ENCODE assay signal across 8 cellular contexts in the genomic region with DNA sequence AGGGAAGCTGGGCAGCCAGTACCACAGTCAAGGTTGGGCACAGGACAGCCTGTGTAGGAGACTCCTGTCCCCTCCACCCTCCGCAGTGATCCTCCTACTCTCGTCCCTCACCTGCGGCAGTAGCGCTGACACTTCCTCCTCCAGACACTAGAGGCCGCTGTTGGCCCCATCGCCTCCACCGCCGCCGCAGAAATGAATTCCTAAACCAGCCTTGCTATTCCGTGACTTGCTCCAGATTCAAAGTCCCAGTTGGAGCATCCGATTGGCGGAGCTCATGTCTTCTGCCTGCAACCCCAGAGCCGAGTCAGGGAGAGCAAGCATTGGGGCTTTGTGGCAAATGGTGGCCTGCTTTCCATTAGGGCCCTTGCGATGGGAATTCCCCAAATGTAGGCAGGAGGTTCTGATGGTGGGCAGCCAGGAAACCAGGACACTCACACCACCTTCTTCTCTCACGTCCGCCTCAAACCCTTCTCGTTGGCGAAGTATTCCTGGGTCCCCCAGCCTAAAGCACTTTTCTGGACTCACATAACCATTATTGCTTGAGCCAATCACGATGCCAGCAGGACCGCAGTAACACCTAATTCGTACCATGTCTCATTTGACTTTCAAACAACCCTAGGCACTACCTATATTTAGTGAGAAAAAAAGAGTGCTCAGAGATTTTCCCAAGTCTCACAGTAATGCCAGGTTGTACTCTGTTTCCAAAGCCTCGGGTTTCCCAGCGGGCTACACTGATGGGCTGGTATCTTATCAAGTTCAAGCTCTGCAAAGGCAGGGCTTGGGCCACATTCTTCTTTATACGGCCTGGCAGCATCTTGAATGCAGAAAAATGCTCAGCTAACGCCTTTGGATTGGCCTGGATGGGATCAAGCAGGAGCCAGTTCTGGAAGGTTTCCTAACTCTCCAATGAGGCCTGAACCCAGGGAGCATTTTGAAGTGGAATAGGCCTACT. TPM values are rescaled to one million over a fixed set of nuclear protein-coding genes. Genes with fewer than 3 reads are reported as not detected.
DNase-seq lines count a peak whose midpoint lies in the region; ATAC-seq, FAIRE-seq and TF ChIP-seq lines count a peak whose summit lies in the region.

No MANE protein-coding gene starts in this region.

- WGBS in A549 (ENCODE audit: missing lambda C conversion rate), result 35% methylated on average over 25 of the region's 25 CpGs
- 31% methylated on average over 25 of the region's 25 CpGs for WGBS in HUES64

- H3K4me3 Mint-ChIP-seq in activated T-cell treated with anti-CD3 and anti-CD28 coated beads, Interleukin-2, amount 50 U/mL, for 72 hours, result peak overlapping the region; percentile 87 to 94
- peak overlapping the region; percentile 73 to 99 (median 96) for H3K4me3 Mint-ChIP-seq in naive thymus-derived CD8-positive, alpha-beta T cell

- H2AFZ ChIP-seq in PC-3 (ENCODE audit: low read length), result peak overlapping the region; percentile 56

- H3K79me2 ChIP-seq in PC-3 (ENCODE audit: low read length), result peaks cover 11% of the 10 kb centered on the region

- H3K4me1 Mint-ChIP-seq in activated T-cell treated with anti-CD3 and anti-CD28 coated beads, Interleukin-2, amount 50 U/mL, for 72 hours (ENCODE audit: low read depth), result peaks cover 44% of the 10 kb centered on the region
- H3K4me1 Mint-ChIP-seq in naive thymus-derived CD8-positive, alpha-beta T cell, result peaks cover 18 to 49% (median 45%) of the 10 kb centered on the region in 4 donors

- DNase-seq in A549 (ENCODE audit: low read depth in 1 of 2, low spot score in 1 of 2) (peak; percentile 72 to 83), GM18507 (ENCODE audit: extremely low spot score, insufficient read length, low read depth) (peak; percentile 62), PC-3 (peak; percentile 85), fibroblast of gingiva (ENCODE audit: low read depth) (peak; percentile 70)
- peak; percentile 78 to 83 for DNase-seq in activated T-cell treated with anti-CD3 and anti-CD28 coated beads, Interleukin-2, amount 50 U/mL, for 72 hours
- DNase-seq in naive thymus-derived CD8-positive, alpha-beta T cell, result peak; percentile 56 to 86 (median 72)
- DNase-seq in stimulated activated naive CD4-positive, alpha-beta T cell treated with Interleukin-2 at 50 U/mL for 16 hours (lab: John Stamatoyannopoulos, UW), result peak; percentile 63

- no peak for TF ChIP-seq POLR2A in A549 (IDR thresholded peaks at IDR 0.05; ENCODE audit: low read length)

- H3K27me3 Mint-ChIP-seq in activated T-cell treated with anti-CD3 and anti-CD28 coated beads, Interleukin-2, amount 50 U/mL, for 72 hours (ENCODE audit: low read depth), result no peaks in the 10 kb centered on the region
- H3K27me3 Mint-ChIP-seq in naive thymus-derived CD8-positive, alpha-beta T cell, result peaks cover 0 to 2% (median 0%) of the 10 kb centered on the region in 5 donors

- peaks cover 3 to 4% of the 10 kb centered on the region in 2 donors for H3K36me3 Mint-ChIP-seq in activated T-cell treated with anti-CD3 and anti-CD28 coated beads, Interleukin-2, amount 50 U/mL, for 72 hours (ENCODE audit: insufficient read depth in 2 of 2)
- peaks cover 2 to 29% (median 10%) of the 10 kb centered on the region in 3 donors for H3K36me3 Mint-ChIP-seq in naive thymus-derived CD8-positive, alpha-beta T cell

- H4K20me1 ChIP-seq in PC-3 (ENCODE audit: low read length), result no peaks in the 10 kb centered on the region

- H3K9ac ChIP-seq in HUES64 (ENCODE audit: low read depth, low read length) (no peak overlapping the region), PC-3 (ENCODE audit: low read length) (peak overlapping the region; percentile 12; the same call in 1 of the 2 replicates)

- H3K27ac ChIP-seq in A549 (peak overlapping the region; percentile 96 to 99), HUES64 (ENCODE audit: low read depth, low read length) (peak overlapping the region; percentile 75; the same call in 1 of the 2 replicates), PC-3 (ENCODE audit: low read length) (peak overlapping the region; percentile 85)

- intact Hi-C loops in PC-3 (cut with micrococcal nuclease), result loop anchor here (2.0 kb wide), 1 partner anchor 59 kb away; a partner anchor contains a TSS

- H3K4me3 ChIP-seq in A549 (peak overlapping the region; percentile 66; the same call in 2 of the 3 replicates), HUES64 (ENCODE audit: low read length) (peak overlapping the region; percentile 62), PC-3 (ENCODE audit: low read length) (peak overlapping the region; percentile 36; the same call in 1 of the 2 replicates)

- CTCF ChIA-PET in A549 (lab: Yijun Ruan, JAX) (interaction anchor here (0.6 to 16.2 kb wide), 39 partner anchors 8 to 312 kb away, joined by 3 to 540 read pairs (median 5); a partner anchor contains a TSS), PC-3 (lab: Charles Lee) (interaction anchor here (1.0 to 3.5 kb wide), 3 partner anchors 17 to 282 kb away, joined by 3 to 39 read pairs (median 10); no protein-coding TSS in a partner anchor)

- H3K9me3 ChIP-seq in A549, result no peaks in the 10 kb centered on the region
- H3K9me3 ChIP-seq in HUES64 (ENCODE audit: insufficient read depth, low read depth, low read length), result no peaks in the 10 kb centered on the region
- H3K9me3 ChIP-seq in PC-3 (ENCODE audit: low read length), result no peaks in the 10 kb centered on the region

- H3K9me2 ChIP-seq in PC-3 (replicated peaks; ENCODE audit: low read length), result no peaks in the 10 kb centered on the region

- H3K4me2 ChIP-seq in A549, result peak overlapping the region; percentile 95
- H3K4me2 ChIP-seq in PC-3 (ENCODE audit: low read length), result peak overlapping the region; percentile 73

- no peaks in the 10 kb centered on the region for H3F3A ChIP-seq in PC-3 (ENCODE audit: low read length, unreplicated experiment)

- peak overlapping the region; percentile 95 for H3K27ac Mint-ChIP-seq in activated T-cell treated with anti-CD3 and anti-CD28 coated beads, Interleukin-2, amount 50 U/mL, for 72 hours
- H3K27ac Mint-ChIP-seq in naive thymus-derived CD8-positive, alpha-beta T cell, result peak overlapping the region; percentile 77 to 100 (median 100)

- POLR2A ChIA-PET in A549 (lab: Yijun Ruan, JAX) (interaction anchor here (0.9 to 3.0 kb wide), 12 partner anchors 15 to 101 kb away, joined by 3 to 51 read pairs (median 7); a partner anchor contains a TSS), PC-3 (lab: Charles Lee; ENCODE audit: unreplicated experiment) (interaction anchor here (0.6 to 1.2 kb wide), 2 partner anchors 24 to 110 kb away, joined by 14 to 20 read pairs; a partner anchor contains a TSS)
- POLR2A ChIA-PET in naive thymus-derived CD8-positive, alpha-beta T cell (lab: Charles Lee), result interaction anchor here (1.2 to 6.9 kb wide), 13 partner anchors 8 to 619 kb away, joined by 3 to 170 read pairs (median 10); a partner anchor contains a TSS

- peak; percentile 73 for TF ChIP-seq RAD21 in A549 (conservative IDR thresholded peaks at IDR 0.05 in 1 of 2, IDR thresholded peaks at IDR 0.05 in 1 of 2)

- TF ChIP-seq CTCF in A549 (IDR thresholded peaks at IDR 0.05) (peak; percentile 86), PC-3 (conservative IDR thresholded peaks at IDR 0.05; ENCODE audit: low read depth, low read length) (peak; percentile 94)

- H3K36me3 ChIP-seq in HUES64 (ENCODE audit: insufficient read depth, low read length), result peaks cover 12% of the 10 kb centered on the region
- H3K36me3 ChIP-seq in PC-3 (ENCODE audit: low read depth, low read length), result no peaks in the 10 kb centered on the region

- BruUV-seq in PC-3 (replicated peaks; lab: Mats Ljungman, UMichigan), result no TSS peak

- ATAC-seq in A549, result peak; percentile 9 to 37; a peak in 4 of 6 replicates
- peak; percentile 5; the same call in 1 of the 2 replicates for ATAC-seq in PC-3
- ATAC-seq in activated T-cell treated with anti-CD3 and anti-CD28 coated beads, Interleukin-2, amount 50 U/mL, for 72 hours (replicated peaks in 1 of 2), result peak in 1 of 2 donors; percentile 7
- ATAC-seq in naive thymus-derived CD8-positive, alpha-beta T cell, result peak in 1 of 2 donors; percentile 8

- H3K9me3 Mint-ChIP-seq in activated T-cell treated with anti-CD3 and anti-CD28 coated beads, Interleukin-2, amount 50 U/mL, for 72 hours, result no peaks in the 10 kb centered on the region
- H3K9me3 Mint-ChIP-seq in naive thymus-derived CD8-positive, alpha-beta T cell, result no peaks in the 10 kb centered on the region

- TF ChIP-seq EP300 in A549 (IDR thresholded peaks at IDR 0.05), result no peak

- no peak for FAIRE-seq in A549 (lab: Jason Lieb, UNC)
- no peak for FAIRE-seq in GM18507 (lab: Jason Lieb, UNC)

- H3K27me3 ChIP-seq in HUES64 (ENCODE audit: insufficient read depth, low read length) (no peaks in the 10 kb centered on the region), PC-3 (ENCODE audit: low read length) (no peaks in the 10 kb centered on the region)

- H3K4me1 ChIP-seq in A549 (peaks cover 67% of the 10 kb centered on the region), HUES64 (ENCODE audit: insufficient read depth, low read length) (peaks cover 20% of the 10 kb centered on the region), PC-3 (ENCODE audit: insufficient read depth, low read length) (peaks cover 43% of the 10 kb centered on the region)

RNA-seq across cellular contexts. Expression of a gene that starts 1.2 kb away (rescaled TPM):
- polyA plus RNA-seq in A549 (2011; rRNA removed), result 25.6 and 31.0 TPM in 2 replicates
- polyA plus RNA-seq in A549 (2012; cell fraction: cytosol; rRNA removed), result 36.0 and 37.7 TPM in 2 replicates
- polyA plus RNA-seq in A549 (2012; cell fraction: nucleus; rRNA removed), result 83.7 and 97.0 TPM in 2 replicates
- polyA plus RNA-seq in A549 (2017; fragmentation: RNase III; extraction: RNeasy Plus Mini Kit Qiagen cat#74134 plus additional on column Dnase treatment), result 37.5 to 55.5 TPM (median 53.7 TPM) in 3 replicates
- polyA minus RNA-seq in A549 (2011; rRNA and poly(A)+ RNA removed), result 54.2 and 76.6 TPM in 2 replicates
- 18.5 TPM for polyA plus RNA-seq in HUES64 (2013, experiment 1 of 2)
- 19.0 TPM for polyA plus RNA-seq in HUES64 (2013, experiment 2 of 2)
- total RNA-seq in PC-3 (2014; rRNA removed), result 62.3 and 98.4 TPM in 2 replicates
- total RNA-seq in activated T-cell treated with anti-CD3 and anti-CD28 coated beads, Interleukin-2, amount 50 U/mL, for 72 hours, result 10 to 100 TPM; 71.1 to 88.1 TPM
- 100 to 1,000 TPM; 102 to 105 TPM for total RNA-seq in naive thymus-derived CD8-positive, alpha-beta T cell
- 1 to 10 TPM; 5.0 to 6.6 (median 5.9) TPM for polyA plus RNA-seq in naive thymus-derived CD8-positive, alpha-beta T cell

RNA-seq across cellular contexts. Expression of a gene that starts 24.3 kb away (rescaled TPM):
- polyA plus RNA-seq in A549 (2011; rRNA removed), result 222 and 251 TPM in 2 replicates
- 659 and 665 TPM in 2 replicates for polyA plus RNA-seq in A549 (2012; cell fraction: cytosol; rRNA removed)
- polyA plus RNA-seq in A549 (2012; cell fraction: nucleus; rRNA removed), result 919 and 1,052 TPM in 2 replicates
- polyA plus RNA-seq in A549 (2017; fragmentation: RNase III; extraction: RNeasy Plus Mini Kit Qiagen cat#74134 plus additional on column Dnase treatment), result 450 to 495 TPM (median 462 TPM) in 3 replicates
- polyA minus RNA-seq in A549 (2011; rRNA and poly(A)+ RNA removed), result 153 and 170 TPM in 2 replicates
- polyA plus RNA-seq in HUES64 (2013, experiment 1 of 2), result 27.3 TPM
- polyA plus RNA-seq in HUES64 (2013, experiment 2 of 2), result 32.2 TPM
- total RNA-seq in PC-3 (2014; rRNA removed), result 75.4 and 87.9 TPM in 2 replicates
- 10 to 100 TPM; 82.0 to 99.8 TPM for total RNA-seq in activated T-cell treated with anti-CD3 and anti-CD28 coated beads, Interleukin-2, amount 50 U/mL, for 72 hours
- 100 to 1,000 TPM; 143 to 144 TPM for total RNA-seq in naive thymus-derived CD8-positive, alpha-beta T cell
- polyA plus RNA-seq in naive thymus-derived CD8-positive, alpha-beta T cell, result 100 to 1,000 TPM; 107 to 275 (median 122) TPM

RNA-seq across cellular contexts. Expression of a gene that starts 24.9 kb away (rescaled TPM):
- polyA plus RNA-seq in A549 (2011; rRNA removed) (0.94 and 1.3 TPM in 2 replicates), A549 (2017; fragmentation: RNase III; extraction: RNeasy Plus Mini Kit Qiagen cat#74134 plus additional on column Dnase treatment) (0.55 to 0.73 TPM (median 0.71 TPM) in 3 replicates)
- polyA plus RNA-seq in A549 (2012; cell fraction: cytosol; rRNA removed), result 1.1 and 1.3 TPM in 2 replicates
- 0.73 and 0.80 TPM in 2 replicates for polyA plus RNA-seq in A549 (2012; cell fraction: nucleus; rRNA removed)
- 1.2 and 1.5 TPM in 2 replicates for polyA minus RNA-seq in A549 (2011; rRNA and poly(A)+ RNA removed)
- polyA plus RNA-seq in HUES64 (2013, experiment 1 of 2), result not detected
- polyA plus RNA-seq in HUES64 (2013, experiment 2 of 2), result 0.19 TPM
- total RNA-seq in PC-3 (2014; rRNA removed), result not detected in 2 replicates
- not detected for total RNA-seq in activated T-cell treated with anti-CD3 and anti-CD28 coated beads, Interleukin-2, amount 50 U/mL, for 72 hours
- total RNA-seq in naive thymus-derived CD8-positive, alpha-beta T cell, result not detected
- not detected for polyA plus RNA-seq in naive thymus-derived CD8-positive, alpha-beta T cell

RNA-seq across cellular contexts. Expression of a gene that starts 31.2 kb away (rescaled TPM):
- polyA plus RNA-seq in A549 (2011; rRNA removed) (0.44 and 0.62 TPM in 2 replicates), A549 (2017; fragmentation: RNase III; extraction: RNeasy Plus Mini Kit Qiagen cat#74134 plus additional on column Dnase treatment) (0.90 to 1.1 TPM (median 0.97 TPM) in 3 replicates)
- polyA plus RNA-seq in A549 (2012; cell fraction: cytosol; rRNA removed), result 0.62 and 1.1 TPM in 2 replicates
- 1.3 and 2.4 TPM in 2 replicates for polyA plus RNA-seq in A549 (2012; cell fraction: nucleus; rRNA removed)
- 0.88 and 2.8 TPM in 2 replicates for polyA minus RNA-seq in A549 (2011; rRNA and poly(A)+ RNA removed)
- 4.2 TPM for polyA plus RNA-seq in HUES64 (2013, experiment 1 of 2)
- 3.4 TPM for polyA plus RNA-seq in HUES64 (2013, experiment 2 of 2)
- 0.07 TPM in 1 of 2 replicates, not detected in the other for total RNA-seq in PC-3 (2014; rRNA removed)
- 1 to 10 TPM; 1.7 to 2.5 TPM for total RNA-seq in activated T-cell treated with anti-CD3 and anti-CD28 coated beads, Interleukin-2, amount 50 U/mL, for 72 hours
- not detected for total RNA-seq in naive thymus-derived CD8-positive, alpha-beta T cell
- under 1 TPM in 2 of 3 donors, not detected in 1; 0.27 to 0.31 TPM for polyA plus RNA-seq in naive thymus-derived CD8-positive, alpha-beta T cell

RNA-seq across cellular contexts. Expression of a gene that starts 32.7 kb away (rescaled TPM):
- polyA plus RNA-seq in A549 (2011; rRNA removed) (43.3 and 53.0 TPM in 2 replicates), A549 (2017; fragmentation: RNase III; extraction: RNeasy Plus Mini Kit Qiagen cat#74134 plus additional on column Dnase treatment) (36.9 to 40.4 TPM (median 37.0 TPM) in 3 replicates)
- polyA plus RNA-seq in A549 (2012; cell fraction: cytosol; rRNA removed), result 44.5 and 50.2 TPM in 2 replicates
- polyA plus RNA-seq in A549 (2012; cell fraction: nucleus; rRNA removed), result 41.5 and 54.5 TPM in 2 replicates
- polyA minus RNA-seq in A549 (2011; rRNA and poly(A)+ RNA removed), result 76.4 and 80.4 TPM in 2 replicates
- 18.8 TPM for polyA plus RNA-seq in HUES64 (2013, experiment 1 of 2)
- 19.5 TPM for polyA plus RNA-seq in HUES64 (2013, experiment 2 of 2)
- total RNA-seq in PC-3 (2014; rRNA removed), result 13.8 and 16.3 TPM in 2 replicates
- total RNA-seq in activated T-cell treated with anti-CD3 and anti-CD28 coated beads, Interleukin-2, amount 50 U/mL, for 72 hours, result 10 to 100 TPM; 36.8 to 46.0 TPM
- total RNA-seq in naive thymus-derived CD8-positive, alpha-beta T cell, result 10 to 100 TPM; 22.4 to 22.6 TPM
- polyA plus RNA-seq in naive thymus-derived CD8-positive, alpha-beta T cell, result 10 to 100 TPM; 21.6 to 25.8 (median 23.7) TPM
